ENCODE assay signal across 15 cellular contexts in genomic region chr2:46980786-46981583, GRCh38. TPM values are rescaled to one million over a fixed set of nuclear protein-coding genes. Genes with fewer than 3 reads are reported as not detected.
DNase-seq lines count a peak whose midpoint lies in the region; ATAC-seq and TF ChIP-seq lines count a peak whose summit lies in the region.
"Had no signal": no experiment of that assay in that cellular context is flagged by ENCODE, and none has a peak within 500 bp of the region (broad histone marks: within the 10 kb centered on the region; RNA-seq: fewer than 3 reads in every experiment).

No MANE protein-coding gene starts in this region.

- peaks cover 60% of the 10 kb centered on the region for H3F3A ChIP-seq in SU-DHL-6 (ENCODE audit: insufficient read depth)

- TF ChIP-seq CTCF in SU-DHL-6 (IDR thresholded peaks at IDR 0.05; ENCODE audit: insufficient read depth, low read length, poor library complexity, severe bottlenecking), result no peak
- no peak for TF ChIP-seq CTCF in dorsolateral prefrontal cortex (IDR thresholded peaks at IDR 0.05 in 54 of 56, conservative IDR thresholded peaks at IDR 0.05 in 2 of 56; ENCODE audit: low read depth in 1 of 56, partially characterized antibody in 56 of 56)

- no peak overlapping the region for H3K4me3 Mint-ChIP-seq in T-helper 2 cell treated with Interferon-gamma antibody and Interleukin-4, amounts not matched to agents 5 μg/mL and 100 μg/mL, for 36 hours
- H3K4me3 Mint-ChIP-seq in stimulated activated effector memory CD8-positive, alpha-beta T cell treated with anti-CD3 and anti-CD28 coated beads, Interleukin-12 subunit alpha, Interleukin-12 subunit beta, amount 100 ng/mL, for 72 hours, result no peak overlapping the region

- H2AFZ ChIP-seq in SU-DHL-6 (ENCODE audit: low read depth, low read length, severe bottlenecking), result no peak overlapping the region

- no peaks in the 10 kb centered on the region for H3K36me3 ChIP-seq in SU-DHL-6 (ENCODE audit: low read length)

- H3K4me3 ChIP-seq in SU-DHL-6 (ENCODE audit: insufficient read depth, low read length, poor library complexity, severe bottlenecking) (no peak overlapping the region), dorsolateral prefrontal cortex (no peak overlapping the region)
- H3K4me3 ChIP-seq: SK-N-MC had no signal

- no peaks in the 10 kb centered on the region for H3K9me2 ChIP-seq in SU-DHL-6 (replicated peaks; ENCODE audit: insufficient read depth, low read length)

- no peaks in the 10 kb centered on the region for H4K20me1 ChIP-seq in SU-DHL-6 (ENCODE audit: low read depth, low read length)

- ATAC-seq in stimulated activated effector memory CD8-positive, alpha-beta T cell treated with anti-CD3 and anti-CD28 coated beads, Interleukin-12 subunit alpha, Interleukin-12 subunit beta, amount 100 ng/mL, for 72 hours, result no peak
- no peak for ATAC-seq in HG02981 (IDR thresholded peaks at IDR 0.05; ENCODE audit: unreplicated experiment)
- no peak for ATAC-seq in GM19455 (IDR thresholded peaks at IDR 0.05; ENCODE audit: unreplicated experiment)

- H3K27ac ChIP-seq in SU-DHL-6 (ENCODE audit: low read depth, low read length) (peak overlapping the region; percentile 99), dorsolateral prefrontal cortex (peak overlapping the region in 50 of 59 donors; percentile 7 to 100 (median 98))
- H3K27ac ChIP-seq: SK-N-MC had no signal

- no peaks in the 10 kb centered on the region; the same call in 1 of the 2 replicates for H3K79me2 ChIP-seq in SU-DHL-6 (ENCODE audit: insufficient read depth, low read length)

- H3K27me3 Mint-ChIP-seq in T-helper 2 cell treated with Interferon-gamma antibody and Interleukin-4, amounts not matched to agents 5 μg/mL and 100 μg/mL, for 36 hours (ENCODE audit: low read depth), result no peaks in the 10 kb centered on the region

- no peak for DNase-seq in T-helper 2 cell treated with Interferon-gamma antibody and Interleukin-4, amounts not matched to agents 5 μg/mL and 100 μg/mL, for 36 hours (ENCODE audit: low spot score)
- DNase-seq in T-helper 2 cell (no peak), dorsolateral prefrontal cortex (no peak), NCI-H187 (lab: John Stamatoyannopoulos, UW) (no peak)
- DNase-seq in stimulated activated effector memory CD8-positive, alpha-beta T cell treated with anti-CD3 and anti-CD28 coated beads, Interleukin-12 subunit alpha, Interleukin-12 subunit beta, amount 100 ng/mL, for 72 hours (ENCODE audit: low spot score in 2 of 2), result no peak
- DNase-seq: 8988T; activated CD8-positive, alpha-beta memory T cell treated with anti-CD3 and anti-CD28 coated beads for 24 hours; DMS153; GOT3; NCI-H1436 treated with DMSO at 0.1 percent for 48 hours; stimulated activated CD4-positive, alpha-beta T cell treated with anti-CD3 and anti-CD28 coated beads, Interleukin-4, amount 100 ng/mL, for 24 hours had no signal

- H3K9me3 Mint-ChIP-seq in T-helper 2 cell treated with Interferon-gamma antibody and Interleukin-4, amounts not matched to agents 5 μg/mL and 100 μg/mL, for 36 hours, result no peaks in the 10 kb centered on the region
- H3K9me3 Mint-ChIP-seq in stimulated activated effector memory CD8-positive, alpha-beta T cell treated with anti-CD3 and anti-CD28 coated beads, Interleukin-12 subunit alpha, Interleukin-12 subunit beta, amount 100 ng/mL, for 72 hours, result no peaks in the 10 kb centered on the region

- H3K27me3 ChIP-seq in SU-DHL-6 (ENCODE audit: low read length), result no peaks in the 10 kb centered on the region
- no peaks in the 10 kb centered on the region for H3K27me3 ChIP-seq in dorsolateral prefrontal cortex

- peak overlapping the region; percentile 87 for H3K27ac Mint-ChIP-seq in T-helper 2 cell treated with Interferon-gamma antibody and Interleukin-4, amounts not matched to agents 5 μg/mL and 100 μg/mL, for 36 hours
- H3K27ac Mint-ChIP-seq in stimulated activated effector memory CD8-positive, alpha-beta T cell treated with anti-CD3 and anti-CD28 coated beads, Interleukin-12 subunit alpha, Interleukin-12 subunit beta, amount 100 ng/mL, for 72 hours, result peak overlapping the region; percentile 94

- H3K36me3 Mint-ChIP-seq in T-helper 2 cell treated with Interferon-gamma antibody and Interleukin-4, amounts not matched to agents 5 μg/mL and 100 μg/mL, for 36 hours (ENCODE audit: low read depth), result peaks cover 57% of the 10 kb centered on the region
- peaks cover 65% of the 10 kb centered on the region for H3K36me3 Mint-ChIP-seq in stimulated activated effector memory CD8-positive, alpha-beta T cell treated with anti-CD3 and anti-CD28 coated beads, Interleukin-12 subunit alpha, Interleukin-12 subunit beta, amount 100 ng/mL, for 72 hours

- H3K9ac ChIP-seq in SU-DHL-6 (ENCODE audit: low read length), result no peak overlapping the region

- no peak overlapping the region for H3K4me2 ChIP-seq in SU-DHL-6 (ENCODE audit: low read depth, low read length, poor library complexity, severe bottlenecking)

- H3K4me1 Mint-ChIP-seq in T-helper 2 cell treated with Interferon-gamma antibody and Interleukin-4, amounts not matched to agents 5 μg/mL and 100 μg/mL, for 36 hours (ENCODE audit: low read depth), result peaks cover 59% of the 10 kb centered on the region
- peaks cover 66% of the 10 kb centered on the region for H3K4me1 Mint-ChIP-seq in stimulated activated effector memory CD8-positive, alpha-beta T cell treated with anti-CD3 and anti-CD28 coated beads, Interleukin-12 subunit alpha, Interleukin-12 subunit beta, amount 100 ng/mL, for 72 hours

- intact Hi-C loops in dorsolateral prefrontal cortex (cut with DNase I), result no loop called here

- H3K9me3 ChIP-seq in SU-DHL-6 (ENCODE audit: insufficient read depth, low read length), result no peaks in the 10 kb centered on the region

RNA-seq across cellular contexts. Expression of gene TTC7A, which starts 40.0 kb away (rescaled TPM):
- total RNA-seq in dorsolateral prefrontal cortex, result 10 to 100 TPM; 15.2 to 63.1 (median 25.3) TPM
